Comparison of ENCODE assay signal across 9 cellular contexts in genomic region chr15:40776537-40777141, GRCh38. TPM values are rescaled to one million over a fixed set of nuclear protein-coding genes. Genes with fewer than 3 reads are reported as not detected.
A peak's percentile ranks its signal among the peaks of the same experiment; 100 is the strongest.
DNase-seq lines count a peak whose midpoint lies in the region; ATAC-seq and TF ChIP-seq lines count a peak whose summit lies in the region.
"Had no signal": no experiment of that assay in that cellular context is flagged by ENCODE, and none has a peak within 500 bp of the region (broad histone marks: within the 10 kb centered on the region; RNA-seq: fewer than 3 reads in every experiment).

No MANE protein-coding gene starts in this region.

- peaks cover 6% of the 10 kb centered on the region for H3K4me1 Mint-ChIP-seq in activated T-cell treated with anti-CD3 and anti-CD28 coated beads, Interleukin-2, amount 50 U/mL, for 4 hours (ENCODE audit: low read depth)

- DNase-seq in activated T-cell treated with anti-CD3 and anti-CD28 coated beads for 24 hours (ENCODE audit: low read depth): peak; percentile 28
- DNase-seq in activated T-cell treated with anti-CD3 and anti-CD28 coated beads for 4 hours: no peak
- peak; percentile 27 for DNase-seq in activated T-cell treated with anti-CD3 and anti-CD28 coated beads, Interleukin-2, amount 50 U/mL, for 4 hours
- DNase-seq in glomerular visceral epithelial cell (ENCODE audit: extremely low spot score): peak; percentile 89
- DNase-seq in stromal cell of bone marrow (ENCODE audit: low read depth): peak; percentile 68
- no peak for DNase-seq in KBM-7
- no peak for DNase-seq in erythroblast (lab: John Stamatoyannopoulos, UW)
- DNase-seq in HPDE6-E6E7 (ENCODE audit: extremely low spot score): no peak

- peaks cover 17% of the 10 kb centered on the region for H3K36me3 Mint-ChIP-seq in activated T-cell treated with anti-CD3 and anti-CD28 coated beads, Interleukin-2, amount 50 U/mL, for 4 hours (ENCODE audit: insufficient read depth)

- peak; percentile 66 to 81 for ATAC-seq in activated T-cell treated with anti-CD3 and anti-CD28 coated beads, Interleukin-2, amount 50 U/mL, for 4 hours

- H3K27me3 Mint-ChIP-seq in activated T-cell treated with anti-CD3 and anti-CD28 coated beads, Interleukin-2, amount 50 U/mL, for 4 hours (ENCODE audit: low read depth): no peaks in the 10 kb centered on the region
- H3K27me3 Mint-ChIP-seq: CD4-positive, CD25-positive, alpha-beta regulatory T cell had no signal

- H3K4me3 Mint-ChIP-seq in activated T-cell treated with anti-CD3 and anti-CD28 coated beads, Interleukin-2, amount 50 U/mL, for 4 hours: no peak overlapping the region
- H3K4me3 Mint-ChIP-seq: CD4-positive, CD25-positive, alpha-beta regulatory T cell had no signal

- in situ Hi-C loops in KBM-7 (cut with MboI; ENCODE audit: low pct_unique_long_range_greater_than_20kb, low sequenced_read_pairs): no loop called here

- no peak for TF ChIP-seq POLR2A in erythroblast (IDR thresholded peaks at IDR 0.05; ENCODE audit: low read length)

- H3K9me3 Mint-ChIP-seq in activated T-cell treated with anti-CD3 and anti-CD28 coated beads, Interleukin-2, amount 50 U/mL, for 4 hours: no peaks in the 10 kb centered on the region
- H3K9me3 Mint-ChIP-seq: CD4-positive, CD25-positive, alpha-beta regulatory T cell had no signal

RNA-seq across cellular contexts. Expression of gene C15orf62, which starts 6.9 kb away (rescaled TPM):
- total RNA-seq in activated T-cell treated with anti-CD3 and anti-CD28 coated beads, Interleukin-2, amount 50 U/mL, for 4 hours: under 1 TPM; 0.24 to 0.53 (median 0.25) TPM

RNA-seq across cellular contexts. Expression of gene GCHFR, which starts 12.8 kb away (rescaled TPM):
- 10 to 100 TPM; 18.5 to 25.6 (median 25.3) TPM for total RNA-seq in activated T-cell treated with anti-CD3 and anti-CD28 coated beads, Interleukin-2, amount 50 U/mL, for 4 hours

RNA-seq across cellular contexts. Expression of gene RMDN3, which starts 21.6 kb away (rescaled TPM):
- 10 to 100 TPM; 62.1 to 63.7 (median 62.9) TPM for total RNA-seq in activated T-cell treated with anti-CD3 and anti-CD28 coated beads, Interleukin-2, amount 50 U/mL, for 4 hours

RNA-seq across cellular contexts. Expression of gene ZFYVE19, which starts 30.2 kb away (rescaled TPM):
- 10 to 100 TPM; 19.5 to 23.5 (median 20.3) TPM for total RNA-seq in activated T-cell treated with anti-CD3 and anti-CD28 coated beads, Interleukin-2, amount 50 U/mL, for 4 hours

RNA-seq across cellular contexts. Expression of gene DNAJC17, which starts 30.6 kb away (rescaled TPM):
- 10 to 100 TPM; 49.1 to 62.1 (median 49.9) TPM for total RNA-seq in activated T-cell treated with anti-CD3 and anti-CD28 coated beads, Interleukin-2, amount 50 U/mL, for 4 hours

Comparison
In these comparisons a context has a peak if more than half of its experiments do, and no peak if none do; other contexts are left out.
1. DNase-seq: peak in activated T-cell treated with anti-CD3 and anti-CD28 coated beads for 24 hours (single experiment), activated T-cell treated with anti-CD3 and anti-CD28 coated beads, Interleukin-2, amount 50 U/mL, for 4 hours (single experiment), glomerular visceral epithelial cell (single experiment) and stromal cell of bone marrow (single experiment); none in activated T-cell treated with anti-CD3 and anti-CD28 coated beads for 4 hours (single experiment), KBM-7 (single experiment), erythroblast (0 of 2) and HPDE6-E6E7 (single experiment).